9 cellular contexts compared by ENCODE assay signal in genomic region chr2:160207804-160208661, GRCh38. TPM values are rescaled to one million over a fixed set of nuclear protein-coding genes. Genes with fewer than 3 reads are reported as not detected.
DNase-seq lines count a peak whose midpoint lies in the region; ATAC-seq and TF ChIP-seq lines count a peak whose summit lies in the region.
"Had no signal": no experiment of that assay in that cellular context is flagged by ENCODE, and none has a peak within 500 bp of the region (broad histone marks: within the 10 kb centered on the region; RNA-seq: fewer than 3 reads in every experiment).

No MANE protein-coding gene starts in this region.

- intact Hi-C loops in mammary epithelial cell (cut with micrococcal nuclease), result loop anchor here (1.0 kb wide), 1 partner anchor 20 kb away; no protein-coding TSS in a partner anchor
- intact Hi-C loops in left colon (cut with DNase I, micrococcal nuclease), result no loop called here
- intact Hi-C loops in stomach (cut with DNase I; ENCODE audit: low total_unique reads), result no loop called here

- BruUV-seq in mammary epithelial cell (replicated peaks; lab: Mats Ljungman, UMichigan), result TSS peak; percentile 47

- TF ChIP-seq CTCF in GM06990 (IDR thresholded peaks at IDR 0.05; ENCODE audit: insufficient read depth, low read length, poor library complexity, severe bottlenecking), result no peak
- no peak for TF ChIP-seq CTCF in mammary epithelial cell (conservative IDR thresholded peaks at IDR 0.05 in 1 of 2, IDR thresholded peaks at IDR 0.05 in 1 of 2; ENCODE audit: extremely low read depth in 1 of 2, insufficient read depth in 1 of 2, low read depth in 1 of 2, low read length in 2 of 2)
- TF ChIP-seq CTCF in stomach (IDR thresholded peaks at IDR 0.05), result no peak
- TF ChIP-seq CTCF in GM20000 (IDR thresholded peaks at IDR 0.05; ENCODE audit: extremely low read depth, missing control alignments), result no peak

- no peak for TF ChIP-seq EP300 in stomach (IDR thresholded peaks at IDR 0.05)

- H3K36me3 ChIP-seq in GM06990 (ENCODE audit: control insufficient read depth, insufficient read depth, low read length) (no peaks in the 10 kb centered on the region), HUES48 (ENCODE audit: control insufficient read depth, insufficient read depth, low read length) (no peaks in the 10 kb centered on the region), mammary epithelial cell (ENCODE audit: insufficient read depth, low read length) (no peaks in the 10 kb centered on the region), stomach (no peaks in the 10 kb centered on the region)

- no peak overlapping the region for H2AFZ ChIP-seq in mammary epithelial cell (ENCODE audit: low read depth, low read length)

- peak overlapping the region; percentile 63 for H3K27ac ChIP-seq in HUES48 (ENCODE audit: low read depth, low read length)
- H3K27ac ChIP-seq in mammary epithelial cell (ENCODE audit: insufficient read depth, low read depth, low read length), result peak overlapping the region; percentile 97
- H3K27ac ChIP-seq in stomach, result peak overlapping the region; percentile 44 to 84 (median 70)

- H3K9me3 ChIP-seq in HUES48 (ENCODE audit: control insufficient read depth, insufficient read depth, low read length) (no peaks in the 10 kb centered on the region), mammary epithelial cell (replicated peaks; ENCODE audit: insufficient read depth, low read length) (peaks cover 4% of the 10 kb centered on the region), stomach (no peaks in the 10 kb centered on the region)

- H3K4me1 ChIP-seq in HUES48 (ENCODE audit: control insufficient read depth, insufficient read depth, low read length) (no peaks in the 10 kb centered on the region), mammary epithelial cell (ENCODE audit: insufficient read depth, low read length) (peaks cover 74% of the 10 kb centered on the region), stomach (peaks cover 15 to 47% (median 21%) of the 10 kb centered on the region in 4 donors)

- 13% methylated on average over 12 of the region's 12 CpGs for WGBS in mammary epithelial cell (ENCODE audit: low coverage, missing lambda C conversion rate)
- 35 to 46% (median 40%) methylated on average over 12 of the region's 12 CpGs for WGBS in stomach, 5 donors

- CTCF ChIA-PET in mammary epithelial cell (lab: Charles Lee; ENCODE audit: low non-redundant PET), result interaction anchor here (0.7 kb wide), 1 partner anchor 98 kb away, joined by 5 read pairs; no protein-coding TSS in a partner anchor

- H3K9ac ChIP-seq in HUES48 (ENCODE audit: low read depth, low read length) (no peak overlapping the region), mammary epithelial cell (ENCODE audit: insufficient read depth, low read length) (peak overlapping the region; percentile 82)

- H3K4me2 ChIP-seq in mammary epithelial cell (ENCODE audit: insufficient read depth, low read depth, low read length), result peak overlapping the region; percentile 69

- no peak for TF ChIP-seq POLR2A in stomach (IDR thresholded peaks at IDR 0.05)

- peak; percentile 91 for ATAC-seq in left colon

- dilution Hi-C loops in mammary epithelial cell (cut with HindIII; ENCODE audit: low sequenced_read_pairs), result no loop called here

- DNase-seq in GM06990 (ENCODE audit: extremely low read depth, insufficient read length), result peak; percentile 53
- DNase-seq in mammary epithelial cell, result peak; percentile 98
- DNase-seq in left colon, result peak; percentile 83 to 93
- DNase-seq in stomach, result peak; percentile 82
- DNase-seq in mesenteric fat pad (ENCODE audit: low spot score), result no peak
- DNase-seq in NCI-H187 (lab: John Stamatoyannopoulos, UW), result no peak
- no peak for DNase-seq in GM20000 (ENCODE audit: low spot score)

- H3K79me2 ChIP-seq in mammary epithelial cell (ENCODE audit: insufficient read depth, low read length), result peaks cover 7% of the 10 kb centered on the region

- no peaks in the 10 kb centered on the region for H4K20me1 ChIP-seq in mammary epithelial cell (ENCODE audit: insufficient read depth, low read length)

- H3K27me3 ChIP-seq in GM06990 (replicated peaks; ENCODE audit: control insufficient read depth, insufficient read depth, low read length) (no peaks in the 10 kb centered on the region), HUES48 (ENCODE audit: control insufficient read depth, insufficient read depth, low read length) (no peaks in the 10 kb centered on the region), mammary epithelial cell (ENCODE audit: insufficient read depth, low read length) (no peaks in the 10 kb centered on the region), stomach (no peaks in the 10 kb centered on the region)

- in situ Hi-C loops in mammary epithelial cell (cut with MboI; ENCODE audit: low sequenced_read_pairs in 2 of 2), result no loop called here

- H3K4me3 ChIP-seq in GM06990 (replicated peaks; ENCODE audit: low read depth, low read length), result no peak overlapping the region
- no peak overlapping the region for H3K4me3 ChIP-seq in HUES48 (ENCODE audit: low read depth, low read length)
- H3K4me3 ChIP-seq in mammary epithelial cell (replicated peaks in 1 of 3; ENCODE audit: insufficient read depth in 1 of 3, low read depth in 2 of 3, low read length in 3 of 3), result no peak overlapping the region
- H3K4me3 ChIP-seq in stomach, result no peak overlapping the region

RNA-seq across cellular contexts. Expression of gene ITGB6, which starts 8.0 kb away (rescaled TPM):
- total RNA-seq in mammary epithelial cell, result 100 to 1,000 TPM; 186 to 461 TPM
- polyA plus RNA-seq in mammary epithelial cell, result 162 TPM
- 233 TPM for polyA minus RNA-seq in mammary epithelial cell
- 10 to 100 TPM; 19.7 to 28.0 TPM for total RNA-seq in left colon
- total RNA-seq in stomach, result 10 to 100 TPM in 3 of 5 donors, 1 to 10 TPM in 2; 2.3 to 49.6 (median 17.0) TPM
- polyA plus RNA-seq in stomach, result 10 to 100 TPM in 1 of 3 donors, 1 to 10 TPM in 2; 2.7 to 10.3 (median 6.4) TPM
- total RNA-seq in mesenteric fat pad, result not detected
- total RNA-seq: mononuclear cell had no signal

Comparison
In these comparisons a context has a peak if more than half of its experiments do, and no peak if none do; other contexts are left out.
1. DNase-seq: peak in GM06990 (single experiment), mammary epithelial cell (single experiment), left colon (2 of 2) and stomach (single experiment); none in mesenteric fat pad (single experiment), NCI-H187 (0 of 2) and GM20000 (single experiment).
2. Peak in every context shown above with its lines, with median percentiles within 50 percentile points of each other: H3K27ac ChIP-seq.